Comparison of ENCODE assay signal across 23 cellular contexts in the genomic region with DNA sequence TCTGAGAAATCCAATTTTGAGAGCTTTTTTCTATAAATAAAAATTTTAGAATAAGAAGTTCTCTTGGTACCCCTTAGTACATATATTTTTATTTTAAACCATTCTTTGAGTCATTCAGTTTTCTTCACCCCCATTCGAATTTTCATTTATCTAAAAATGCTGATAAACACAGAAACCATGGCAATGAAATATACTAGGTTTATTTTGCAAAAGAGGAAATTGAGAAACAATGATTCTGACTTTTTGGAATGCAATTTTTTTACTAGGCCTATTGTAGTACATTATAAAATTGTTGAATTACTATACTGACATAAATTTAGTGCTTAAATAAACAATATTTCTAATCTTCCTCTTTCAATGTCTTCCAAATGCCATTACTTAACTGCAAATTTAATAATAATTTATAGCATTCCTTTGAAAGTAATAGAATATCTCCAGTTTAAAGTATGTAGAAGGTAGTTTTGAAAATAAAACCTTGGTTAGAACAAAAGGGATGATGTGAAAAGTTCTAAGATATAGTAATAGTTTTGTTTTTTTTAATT. TPM values are rescaled to one million over a fixed set of nuclear protein-coding genes. Genes with fewer than 3 reads are reported as not detected.
DNase-seq lines count a peak whose midpoint lies in the region; TF ChIP-seq lines count a peak whose summit lies in the region.
"Had no signal": no experiment of that assay in that cellular context is flagged by ENCODE, and none has a peak within 500 bp of the region (broad histone marks: within the 10 kb centered on the region; RNA-seq: fewer than 3 reads in every experiment).

No MANE protein-coding gene starts in this region.

- H3K27ac Mint-ChIP-seq in CD14-positive monocyte: peak overlapping the region; percentile 54 to 87 (median 85)
- H3K27ac Mint-ChIP-seq: activated B cell treated with CpG ODN at 0.5 μM for 24 hours; activated naive CD8-positive, alpha-beta T cell treated with anti-CD3 and anti-CD28 coated beads, Interleukin-2, amount 50 U/mL, for 24 hours; immature natural killer cell; progenitor cell of endocrine pancreas; stimulated activated effector memory CD8-positive, alpha-beta T cell treated with anti-CD3 and anti-CD28 coated beads, Interleukin-12 subunit alpha, Interleukin-12 subunit beta, amount 100 ng/mL, for 72 hours had no signal

- peaks cover 36 to 46% of the 10 kb centered on the region in 2 donors for H3K36me3 Mint-ChIP-seq in CD14-positive monocyte

- no peak for TF ChIP-seq POLR2A in ovary (IDR thresholded peaks at IDR 0.05)

- no peak for TF ChIP-seq CTCF in CD14-positive monocyte (IDR thresholded peaks at IDR 0.05)
- no peak for TF ChIP-seq CTCF in ovary (IDR thresholded peaks at IDR 0.05)
- no peak for TF ChIP-seq CTCF in right atrium auricular region (IDR thresholded peaks at IDR 0.05)

- H3K27ac ChIP-seq in ovary (no peak overlapping the region), right atrium auricular region (no peak overlapping the region)
- H3K27ac ChIP-seq: suprapubic skin had no signal

- DNase-seq in CD14-positive monocyte (ENCODE audit: low spot score) (no peak), NOMO-1 treated with DMSO at 0.1 percent for 48 hours (lab: John Stamatoyannopoulos, UW; ENCODE audit: unreplicated experiment) (peak; percentile 17), fibroblast of gingiva (ENCODE audit: low read depth) (peak; percentile 23), pulmonary artery endothelial cell (ENCODE audit: low read depth, low spot score) (peak; percentile 32), ovary (no peak), right atrium auricular region (ENCODE audit: low spot score) (no peak)
- DNase-seq in stimulated activated CD4-positive, alpha-beta T cell treated with anti-CD3 and anti-CD28 coated beads, Interleukin-4, amount 100 ng/mL, for 4 hours: no peak
- DNase-seq: activated B cell treated with CpG ODN at 0.5 μM for 24 hours; activated CD4-positive, alpha-beta T cell treated with anti-CD3 and anti-CD28 coated beads, Interleukin-2, amount 50 U/mL, for 48 hours; activated naive CD8-positive, alpha-beta T cell treated with anti-CD3 and anti-CD28 coated beads, Interleukin-2, amount 50 U/mL, for 24 hours; BE2C; cortex of kidney; foreskin fibroblast; immature natural killer cell; left ventricle myocardium superior; NCI-H1105 treated with DMSO at 0.1 percent for 48 hours; NCI-H2107; NCI-H510A; stimulated activated CD4-positive, alpha-beta T cell treated with anti-CD3 and anti-CD28 coated beads, Interleukin-1b, Interleukin-23, amount 100 ng/mL, for 48 hours; T1000 had no signal

- H3K4me3 Mint-ChIP-seq in CD14-positive monocyte: no peak overlapping the region
- H3K4me3 Mint-ChIP-seq: activated B cell treated with CpG ODN at 0.5 μM for 24 hours; activated naive CD8-positive, alpha-beta T cell treated with anti-CD3 and anti-CD28 coated beads, Interleukin-2, amount 50 U/mL, for 24 hours; immature natural killer cell; stimulated activated effector memory CD8-positive, alpha-beta T cell treated with anti-CD3 and anti-CD28 coated beads, Interleukin-12 subunit alpha, Interleukin-12 subunit beta, amount 100 ng/mL, for 72 hours had no signal

- peaks cover 27% of the 10 kb centered on the region for H3K4me1 Mint-ChIP-seq in CD14-positive monocyte
- H3K4me1 Mint-ChIP-seq: stimulated activated effector memory CD8-positive, alpha-beta T cell treated with anti-CD3 and anti-CD28 coated beads, Interleukin-12 subunit alpha, Interleukin-12 subunit beta, amount 100 ng/mL, for 72 hours had no signal

- no peaks in the 10 kb centered on the region for H3K9me3 ChIP-seq in ovary
- H3K9me3 ChIP-seq in right atrium auricular region: no peaks in the 10 kb centered on the region
- H3K9me3 ChIP-seq: BE2C, suprapubic skin had no signal

- H3K4me3 ChIP-seq in ovary (no peak overlapping the region), right atrium auricular region (no peak overlapping the region)
- H3K4me3 ChIP-seq: suprapubic skin had no signal

- no peak for TF ChIP-seq EP300 in ovary (IDR thresholded peaks at IDR 0.05)

- no peaks in the 10 kb centered on the region for H3K9me3 Mint-ChIP-seq in CD14-positive monocyte
- H3K9me3 Mint-ChIP-seq: activated B cell treated with CpG ODN at 0.5 μM for 24 hours; activated naive CD8-positive, alpha-beta T cell treated with anti-CD3 and anti-CD28 coated beads, Interleukin-2, amount 50 U/mL, for 24 hours; immature natural killer cell; stimulated activated effector memory CD8-positive, alpha-beta T cell treated with anti-CD3 and anti-CD28 coated beads, Interleukin-12 subunit alpha, Interleukin-12 subunit beta, amount 100 ng/mL, for 72 hours had no signal

- no peaks in the 10 kb centered on the region for H3K27me3 Mint-ChIP-seq in CD14-positive monocyte (ENCODE audit: low read depth in 3 of 3)
- H3K27me3 Mint-ChIP-seq: activated B cell treated with CpG ODN at 0.5 μM for 24 hours; activated naive CD8-positive, alpha-beta T cell treated with anti-CD3 and anti-CD28 coated beads, Interleukin-2, amount 50 U/mL, for 24 hours; progenitor cell of endocrine pancreas had no signal

- intact Hi-C loops in CD14-positive monocyte (cut with micrococcal nuclease) (no loop called here), ovary (cut with DNase I) (no loop called here)

- H3K4me1 ChIP-seq in ovary (ENCODE audit: insufficient read depth): no peaks in the 10 kb centered on the region
- H3K4me1 ChIP-seq in right atrium auricular region: no peaks in the 10 kb centered on the region
- H3K4me1 ChIP-seq: BE2C, suprapubic skin had no signal

- H3K36me3 ChIP-seq in ovary (no peaks in the 10 kb centered on the region), right atrium auricular region (peaks cover 8% of the 10 kb centered on the region)
- H3K36me3 ChIP-seq: BE2C had no signal

- no peaks in the 10 kb centered on the region for H3K27me3 ChIP-seq in ovary
- no peaks in the 10 kb centered on the region for H3K27me3 ChIP-seq in right atrium auricular region
- H3K27me3 ChIP-seq: BE2C, suprapubic skin had no signal

- 21 to 27% (median 21%) methylated on average over 1 of the region's 1 CpG for WGBS in ovary, 3 donors

RNA-seq across cellular contexts. Expression of a gene that starts 46.3 kb away (rescaled TPM):
- polyA plus RNA-seq in CD14-positive monocyte: 10 to 100 TPM; 72.7 to 91.7 TPM
- total RNA-seq in pulmonary artery endothelial cell: 75.2 and 91.1 TPM in 2 replicates
- 10 to 100 TPM; 34.6 to 99.8 (median 53.1) TPM for total RNA-seq in ovary
- 10 to 100 TPM; 31.4 to 38.8 TPM for polyA plus RNA-seq in ovary
- total RNA-seq in right atrium auricular region: 10 to 100 TPM; 40.2 to 50.9 TPM

Comparison
In these comparisons a context has a peak if more than half of its experiments do, and no peak if none do; other contexts are left out.
1. DNase-seq: peak in NOMO-1 treated with DMSO at 0.1 percent for 48 hours (single experiment), fibroblast of gingiva (single experiment) and pulmonary artery endothelial cell (single experiment); none in CD14-positive monocyte (single experiment), ovary (0 of 5), stimulated activated CD4-positive, alpha-beta T cell treated with anti-CD3 and anti-CD28 coated beads, Interleukin-4, amount 100 ng/mL, for 4 hours (0 of 2) and right atrium auricular region (single experiment).